Comparison of ENCODE assay signal across 1 cellular context in the genomic region with DNA sequence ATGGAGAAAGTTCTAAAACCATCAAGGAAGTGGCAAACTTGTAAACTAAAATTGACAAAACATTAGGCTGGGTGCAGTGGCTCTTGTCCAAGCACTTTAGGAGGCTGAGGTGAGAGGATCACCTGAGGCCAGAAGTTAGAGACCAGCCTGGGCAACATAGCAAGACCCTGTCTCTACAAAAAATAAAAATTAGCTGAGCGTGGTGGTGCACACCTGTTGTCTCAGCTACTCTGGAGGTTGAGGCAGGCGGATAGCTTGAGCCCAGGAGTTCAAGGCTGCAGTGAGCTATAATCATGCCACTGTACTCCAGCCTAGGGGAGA.
A peak's percentile ranks its signal among the peaks of the same experiment; 100 is the strongest.
TF ChIP-seq lines count a peak whose summit lies in the region.

No MANE protein-coding gene starts in this region.

TF ChIP-seq in GM12878, 131 proteins besides CTCF, POLR2A, EP300 and RAD21:
- no peak for TF ChIP-seq SMARCA5 (IDR thresholded peaks at IDR 0.05)
- 0 out of 2 replicates have a peak, but pooled peaks have one; percentile 0 for TF ChIP-seq NBN (IDR thresholded peaks at IDR 0.05)
